21 cellular contexts compared by ENCODE assay signal in genomic region chr4:40648742-40649281, GRCh38. TPM values are rescaled to one million over a fixed set of nuclear protein-coding genes. Genes with fewer than 3 reads are reported as not detected.
DNase-seq lines count a peak whose midpoint lies in the region; ATAC-seq and TF ChIP-seq lines count a peak whose summit lies in the region.
"Had no signal": no experiment of that assay in that cellular context is flagged by ENCODE, and none has a peak within 500 bp of the region (broad histone marks: within the 10 kb centered on the region; RNA-seq: fewer than 3 reads in every experiment).

No MANE protein-coding gene starts in this region.

- H3K4me1 ChIP-seq in right atrium auricular region (no peaks in the 10 kb centered on the region), endodermal cell (ENCODE audit: control insufficient read depth, insufficient read depth, low read length) (peaks cover 11% of the 10 kb centered on the region), lung (ENCODE audit: control insufficient read depth in 2 of 2, insufficient read depth in 2 of 2, low read length in 2 of 2) (no peaks in the 10 kb centered on the region)
- H3K4me1 ChIP-seq: BLaER1 had no signal

- H3K36me3 Mint-ChIP-seq in endodermal cell (ENCODE audit: low read depth): no peaks in the 10 kb centered on the region

- H3K4me1 Mint-ChIP-seq in endodermal cell: peaks cover 28% of the 10 kb centered on the region
- H3K4me1 Mint-ChIP-seq: activated naive CD8-positive, alpha-beta T cell treated with anti-CD3 and anti-CD28 coated beads, Interleukin-2, amount 50 U/mL, for 24 hours had no signal

- 78 to 92% methylated on average over 7 to 9 of the region's 9 CpGs for WGBS in endodermal cell (ENCODE audit: insufficient coverage in 1 of 2, insufficient read length in 1 of 2), 2 experiments
- 62 to 65% methylated on average over 9 of the region's 9 CpGs for WGBS in lung, 2 donors

- peak; percentile 44 for DNase-seq in Right ventricle myocardium superior
- DNase-seq in right atrium auricular region (ENCODE audit: low spot score): no peak
- DNase-seq in endodermal cell: no peak
- DNase-seq in lung (ENCODE audit: low spot score): no peak
- DNase-seq in inferior parietal cortex (ENCODE audit: extremely low spot score): no peak
- no peak for DNase-seq in anterior cingulate cortex (lab: John Stamatoyannopoulos, UW)
- DNase-seq: activated CD4-positive, CD25-positive, alpha-beta regulatory T cell; activated CD8-positive, alpha-beta memory T cell treated with anti-CD3 and anti-CD28 coated beads for 24 hours; activated naive CD8-positive, alpha-beta T cell treated with anti-CD3 and anti-CD28 coated beads, Interleukin-2, amount 50 U/mL, for 24 hours; DMS 273 treated with DMSO at 0.1 percent for 48 hours; effector CD8-positive, alpha-beta T cell; NCI-H1417 treated with DMSO at 0.1 percent for 48 hours; NCI-H2227 treated with DMSO at 0.1 percent for 48 hours; occipital lobe; stimulated activated CD4-positive, alpha-beta T cell treated with anti-CD3 and anti-CD28 coated beads, Interleukin-2, amount 100 ng/mL, for 48 hours; T-helper 1 cell had no signal

- H3K4me3 ChIP-seq in right atrium auricular region (no peak overlapping the region), endodermal cell (ENCODE audit: low read length) (no peak overlapping the region), lung (no peak overlapping the region)
- H3K4me3 ChIP-seq: BLaER1, HAP-1 had no signal

- no peaks in the 10 kb centered on the region for H3K36me3 ChIP-seq in right atrium auricular region
- no peaks in the 10 kb centered on the region for H3K36me3 ChIP-seq in endodermal cell (ENCODE audit: control insufficient read depth, insufficient read depth, low read length)
- H3K36me3 ChIP-seq in lung (ENCODE audit: control insufficient read depth in 2 of 2, insufficient read depth in 2 of 2, low read length in 2 of 2): no peaks in the 10 kb centered on the region
- H3K36me3 ChIP-seq: BLaER1, HAP-1 had no signal

- no peaks in the 10 kb centered on the region for H3K9me3 ChIP-seq in right atrium auricular region
- no peaks in the 10 kb centered on the region for H3K9me3 ChIP-seq in endodermal cell (ENCODE audit: control insufficient read depth, low read length)
- H3K9me3 ChIP-seq in lung (ENCODE audit: control insufficient read depth in 2 of 2, insufficient read depth in 1 of 2, low read length in 1 of 2): no peaks in the 10 kb centered on the region
- H3K9me3 ChIP-seq: BLaER1, HAP-1 had no signal

- no peak overlapping the region for H3K4me3 Mint-ChIP-seq in endodermal cell
- H3K4me3 Mint-ChIP-seq: activated naive CD8-positive, alpha-beta T cell treated with anti-CD3 and anti-CD28 coated beads, Interleukin-2, amount 50 U/mL, for 24 hours had no signal

- peak overlapping the region; percentile 88 for H3K27ac Mint-ChIP-seq in endodermal cell
- H3K27ac Mint-ChIP-seq: activated naive CD8-positive, alpha-beta T cell treated with anti-CD3 and anti-CD28 coated beads, Interleukin-2, amount 50 U/mL, for 24 hours had no signal

- intact Hi-C loops in Right ventricle myocardium superior (cut with DNase I): no loop called here

- no peaks in the 10 kb centered on the region for H3K9me3 Mint-ChIP-seq in endodermal cell
- H3K9me3 Mint-ChIP-seq: activated naive CD8-positive, alpha-beta T cell treated with anti-CD3 and anti-CD28 coated beads, Interleukin-2, amount 50 U/mL, for 24 hours had no signal

- H3K27me3 ChIP-seq in right atrium auricular region: no peaks in the 10 kb centered on the region
- no peaks in the 10 kb centered on the region for H3K27me3 ChIP-seq in endodermal cell (ENCODE audit: control insufficient read depth, insufficient read depth, low read length, poor library complexity, severe bottlenecking)
- no peaks in the 10 kb centered on the region for H3K27me3 ChIP-seq in lung (ENCODE audit: control insufficient read depth, insufficient read depth)
- H3K27me3 ChIP-seq: BLaER1 had no signal

- no peak overlapping the region for H3K9ac ChIP-seq in endodermal cell (ENCODE audit: extremely low read depth, low read length, poor library complexity, severe bottlenecking)
- H3K9ac ChIP-seq: BLaER1 had no signal

- no peaks in the 10 kb centered on the region for H3K27me3 Mint-ChIP-seq in endodermal cell (ENCODE audit: insufficient read depth)

- H3K27ac ChIP-seq in right atrium auricular region (no peak overlapping the region), endodermal cell (ENCODE audit: low read depth, low read length) (no peak overlapping the region), lung (ENCODE audit: low read depth in 1 of 2, low read length in 1 of 2) (no peak overlapping the region)
- H3K27ac ChIP-seq: BLaER1, RWPE1 had no signal

- TF ChIP-seq CTCF in right atrium auricular region (IDR thresholded peaks at IDR 0.05) (no peak), endodermal cell (conservative IDR thresholded peaks at IDR 0.05) (no peak), lung (IDR thresholded peaks at IDR 0.05; ENCODE audit: control extremely low read depth, extremely low read depth) (no peak)

- ATAC-seq in Right ventricle myocardium superior (ENCODE audit: poor library complexity) (peak; percentile 45), lung (ENCODE audit: insufficient read depth, low FRiP score) (peak; percentile 46), GM18861 (IDR thresholded peaks at IDR 0.05; ENCODE audit: unreplicated experiment) (no peak), HG02588 (IDR thresholded peaks at IDR 0.05; ENCODE audit: unreplicated experiment) (no peak)
- ATAC-seq: activated naive CD8-positive, alpha-beta T cell treated with anti-CD3 and anti-CD28 coated beads, Interleukin-2, amount 50 U/mL, for 24 hours had no signal

RNA-seq across cellular contexts. Expression of gene RBM47, which starts 19.1 kb away (rescaled TPM):
- 2.4 TPM for total RNA-seq in Right ventricle myocardium superior
- 10 to 100 TPM in 1 of 2 donors, 1 to 10 TPM in 1; 4.4 to 13.7 TPM for total RNA-seq in right atrium auricular region
- 10 to 100 TPM; 71.7 to 90.6 TPM for total RNA-seq in endodermal cell
- polyA plus RNA-seq in endodermal cell (2013, experiment 1 of 2): 9.9 TPM
- polyA plus RNA-seq in endodermal cell (2013, experiment 2 of 2): 8.1 TPM
- total RNA-seq in lung: 100 to 1,000 TPM; 112 to 119 TPM
- polyA plus RNA-seq in lung: 10 to 100 TPM; 25.9 to 76.2 TPM

Comparison
In these comparisons a context has a peak if more than half of its experiments do, and no peak if none do; other contexts are left out.
1. ATAC-seq: peak in Right ventricle myocardium superior (single experiment) and lung (single experiment); none in GM18861 (single experiment) and HG02588 (single experiment).
2. RNA of gene RBM47, which starts 19.1 kb away (total RNA-seq): 112 to 119 TPM in lung and 71.7 to 90.6 TPM in endodermal cell; 4.4 to 13.7 TPM in right atrium auricular region and 2.4 TPM in Right ventricle myocardium superior (single experiment); every median in the first group is over 4 times any median in the second.